8 cellular contexts compared by ENCODE assay signal in the genomic region with DNA sequence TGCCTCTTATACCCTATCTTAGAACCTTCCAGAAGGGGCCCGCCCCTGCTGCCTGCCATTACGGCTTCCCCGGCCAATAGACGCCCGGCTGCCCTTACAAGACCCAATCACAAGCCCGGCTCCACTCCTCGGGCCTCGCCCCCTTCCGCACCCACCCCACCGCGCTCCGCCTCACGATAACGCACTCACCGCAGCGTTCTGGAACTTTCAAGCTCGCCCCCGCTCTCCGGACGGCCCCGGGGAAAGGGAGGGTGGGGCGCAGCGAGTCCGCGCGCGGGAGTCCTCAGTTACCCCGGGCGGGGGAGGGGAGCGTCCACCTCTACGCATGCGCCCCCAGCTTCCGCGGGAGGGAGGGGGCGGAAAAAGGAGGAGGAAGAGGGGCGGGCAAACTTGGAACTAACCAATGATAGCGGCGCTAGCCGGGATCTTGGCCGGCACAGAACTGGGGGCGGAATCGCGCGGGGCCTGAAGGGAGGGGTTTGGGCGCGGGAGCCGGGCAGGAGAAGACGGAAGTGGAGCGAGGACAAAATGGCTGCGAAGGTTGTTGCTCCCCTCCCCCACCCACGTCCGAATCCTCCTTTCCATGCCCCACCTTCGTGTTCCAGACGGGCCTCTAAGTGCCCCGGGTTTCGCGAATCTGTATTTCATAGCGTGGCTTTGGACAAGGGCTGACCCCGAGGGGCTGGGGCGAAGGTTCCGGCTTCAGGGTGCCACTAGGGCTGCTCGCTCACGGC. TPM values are rescaled to one million over a fixed set of nuclear protein-coding genes. Genes with fewer than 3 reads are reported as not detected.
DNase-seq lines count a peak whose midpoint lies in the region; TF ChIP-seq lines count a peak whose summit lies in the region.

No MANE protein-coding gene starts in this region.

- peak overlapping the region; percentile 99 for H3K14ac ChIP-seq in H9 (ENCODE audit: insufficient read depth, low read length)

- H3K9me3 Mint-ChIP-seq in H9 = no peaks in the 10 kb centered on the region; a peak in 2 of 5 replicates
- H3K9me3 Mint-ChIP-seq in nephron progenitor cell = no peaks in the 10 kb centered on the region
- H3K9me3 Mint-ChIP-seq in stimulated activated naive CD8-positive, alpha-beta T cell treated with anti-CD3 and anti-CD28 coated beads, Interleukin-15, Interleukin-2, amounts not matched to agents 100 ng/mL and 50 ng/mL, for 24 hours = no peaks in the 10 kb centered on the region

- H4K8ac ChIP-seq in H9 (replicated peaks; ENCODE audit: insufficient read length, low read depth, low read length) = no peak overlapping the region

- H3K4me1 ChIP-seq in H9 (ENCODE audit: insufficient read depth, low read length) = no peaks in the 10 kb centered on the region

- H4K91ac ChIP-seq in H9 (ENCODE audit: insufficient read length, low read depth, low read length) = peak overlapping the region; percentile 92

- peak overlapping the region; percentile 88 for H3K4me2 ChIP-seq in H9 (ENCODE audit: insufficient read depth, insufficient read length, low read length)

- H3K4ac ChIP-seq in H9 (ENCODE audit: low read depth, low read length) = peak overlapping the region; percentile 48; the same call in 1 of the 2 replicates

- peak overlapping the region; percentile 94 to 100 (median 99) for H3K27ac Mint-ChIP-seq in H9
- peak overlapping the region; percentile 97 for H3K27ac Mint-ChIP-seq in nephron progenitor cell
- peak overlapping the region; percentile 96 for H3K27ac Mint-ChIP-seq in stimulated activated naive CD8-positive, alpha-beta T cell treated with anti-CD3 and anti-CD28 coated beads, Interleukin-15, Interleukin-2, amounts not matched to agents 100 ng/mL and 50 ng/mL, for 24 hours

- H2AFZ ChIP-seq in H9 (ENCODE audit: low read length) = no peak overlapping the region

- H2AK5ac ChIP-seq in H9 (ENCODE audit: insufficient read length, low read length) = no peak overlapping the region

- no peak overlapping the region for H3K23ac ChIP-seq in H9 (ENCODE audit: insufficient read length, low read depth, low read length)

- H2BK12ac ChIP-seq in H9 (ENCODE audit: insufficient read length, low read depth, low read length) = no peak overlapping the region

- no peak overlapping the region for H3T11ph ChIP-seq in H9 (ENCODE audit: low read length)

- H4K20me1 ChIP-seq in H9 (ENCODE audit: control insufficient read depth, insufficient read depth, insufficient read length) = no peaks in the 10 kb centered on the region

- WGBS in H9 (ENCODE audit: extremely low coverage, insufficient read length, low lambda C conversion rate) = no CpG with 5 or more reads among the region's 63 CpGs

- no peaks in the 10 kb centered on the region for H3K27me3 ChIP-seq in H9 (ENCODE audit: insufficient read depth, low read length)

- H3K36me3 Mint-ChIP-seq in H9 (ENCODE audit: insufficient read depth in 1 of 3, low read depth in 3 of 3) = peaks cover 44 to 47% (median 46%) of the 10 kb centered on the region in 3 experiments
- H3K36me3 Mint-ChIP-seq in nephron progenitor cell (ENCODE audit: low read depth) = peaks cover 49% of the 10 kb centered on the region
- peaks cover 61% of the 10 kb centered on the region for H3K36me3 Mint-ChIP-seq in stimulated activated naive CD8-positive, alpha-beta T cell treated with anti-CD3 and anti-CD28 coated beads, Interleukin-15, Interleukin-2, amounts not matched to agents 100 ng/mL and 50 ng/mL, for 24 hours (ENCODE audit: low read depth)

- peak overlapping the region; percentile 98 for H3K18ac ChIP-seq in H9 (ENCODE audit: insufficient read length, low read depth, low read length)

- peaks cover 18% of the 10 kb centered on the region; the same call in 1 of the 2 replicates for H3K79me2 ChIP-seq in H9 (ENCODE audit: insufficient read depth, low read length)

- H3K4me1 Mint-ChIP-seq in H9 (peaks cover 31 to 50% of the 10 kb centered on the region in 2 experiments), nephron progenitor cell (peaks cover 67% of the 10 kb centered on the region)
- H3K4me1 Mint-ChIP-seq in stimulated activated naive CD8-positive, alpha-beta T cell treated with anti-CD3 and anti-CD28 coated beads, Interleukin-15, Interleukin-2, amounts not matched to agents 100 ng/mL and 50 ng/mL, for 24 hours (ENCODE audit: low read depth) = peaks cover 70% of the 10 kb centered on the region

- no peak overlapping the region for H3K56ac ChIP-seq in H9 (ENCODE audit: insufficient read length, low read depth, low read length)

- no peak overlapping the region for H2BK15ac ChIP-seq in H9 (ENCODE audit: low read depth, low read length)

- no peak for TF ChIP-seq CTCF in H9 (conservative IDR thresholded peaks at IDR 0.05)
- no peak for TF ChIP-seq CTCF in nephron progenitor cell (IDR thresholded peaks at IDR 0.05)

- H3K27ac ChIP-seq in H9 (ENCODE audit: insufficient read length, low read depth, low read length) = peak overlapping the region; percentile 88

- no peaks in the 10 kb centered on the region for H3K9me3 ChIP-seq in H9 (ENCODE audit: control insufficient read depth, low read depth, low read length)

- DNase-seq in EH (ENCODE audit: low read depth) (peak; percentile 100), H9 (peak; percentile 98), M059J (ENCODE audit: low read depth) (peak; percentile 99), SHP77 (lab: John Stamatoyannopoulos, UW) (peak; percentile 95 to 99), activated gamma-delta T cell (lab: John Stamatoyannopoulos, UW) (peak; percentile 98), fibroblast of the conjunctiva (ENCODE audit: low read depth) (peak; percentile 100), nephron progenitor cell (peak; percentile 96)

- peak overlapping the region; percentile 15 for H4K5ac ChIP-seq in H9 (ENCODE audit: insufficient read length, low read depth, low read length)

- peak overlapping the region; percentile 98 for H2BK120ac ChIP-seq in H9 (ENCODE audit: low read depth, low read length, poor library complexity, severe bottlenecking)

- H2BK20ac ChIP-seq in H9 (ENCODE audit: low read depth, low read length, poor library complexity, severe bottlenecking) = no peak overlapping the region

- no peaks in the 10 kb centered on the region for H3K79me1 ChIP-seq in H9 (ENCODE audit: insufficient read depth, low read depth, low read length, poor library complexity, severe bottlenecking)

- H3K23me2 ChIP-seq in H9 (ENCODE audit: insufficient read length, low read depth, low read length, poor library complexity, severe bottlenecking) = peaks cover 15% of the 10 kb centered on the region

- H3K4me3 Mint-ChIP-seq in H9 = peak overlapping the region; percentile 97 to 99
- peak overlapping the region; percentile 95 for H3K4me3 Mint-ChIP-seq in nephron progenitor cell
- H3K4me3 Mint-ChIP-seq in stimulated activated naive CD8-positive, alpha-beta T cell treated with anti-CD3 and anti-CD28 coated beads, Interleukin-15, Interleukin-2, amounts not matched to agents 100 ng/mL and 50 ng/mL, for 24 hours = peak overlapping the region; percentile 90

- H3K27me3 Mint-ChIP-seq in H9 (ENCODE audit: low read depth) = peaks cover 3% of the 10 kb centered on the region
- peaks cover 8% of the 10 kb centered on the region for H3K27me3 Mint-ChIP-seq in nephron progenitor cell (ENCODE audit: low read depth, poor library complexity)
- H3K27me3 Mint-ChIP-seq in stimulated activated naive CD8-positive, alpha-beta T cell treated with anti-CD3 and anti-CD28 coated beads, Interleukin-15, Interleukin-2, amounts not matched to agents 100 ng/mL and 50 ng/mL, for 24 hours = no peaks in the 10 kb centered on the region

- peak overlapping the region; percentile 98 for H3K9ac ChIP-seq in H9 (ENCODE audit: extremely low read depth, insufficient read length, low read length)

- H2BK5ac ChIP-seq in H9 (ENCODE audit: insufficient read length, low read length) = peak overlapping the region; percentile 24

RNA-seq across cellular contexts. Expression of a gene that starts 0.4 kb away (rescaled TPM):
- total RNA-seq in H9 (2021) = 2,142 and 2,160 TPM in 2 replicates
- 2,379 and 2,525 TPM in 2 replicates for total RNA-seq in M059J (2014; rRNA removed; shearing (Covaris generic))

Comparison
In these comparisons a context has a peak if more than half of its experiments do, and no peak if none do; other contexts are left out.
1. Peak in every context shown above with its lines: DNase-seq and H3K27ac ChIP-seq.